ENCODE assay signal across 9 cellular contexts in genomic region chr2:222672068-222672401, GRCh38. TPM values are rescaled to one million over a fixed set of nuclear protein-coding genes. Genes with fewer than 3 reads are reported as not detected.
A peak's percentile ranks its signal among the peaks of the same experiment; 100 is the strongest.
DNase-seq lines count a peak whose midpoint lies in the region; ATAC-seq, FAIRE-seq and TF ChIP-seq lines count a peak whose summit lies in the region.
"Had no signal": no experiment of that assay in that cellular context is flagged by ENCODE, and none has a peak within 500 bp of the region (broad histone marks: within the 10 kb centered on the region; RNA-seq: fewer than 3 reads in every experiment).

No MANE protein-coding gene starts in this region.

- no peak for DNase-seq in cardiac muscle cell (ENCODE audit: low read depth in 1 of 2, low spot score in 1 of 2)
- DNase-seq in cardiac septum (ENCODE audit: low spot score): no peak
- no peak for DNase-seq in endothelial cell of umbilical vein (ENCODE audit: low read depth, low spot score)
- DNase-seq in upper lobe of right lung: no peak
- no peak for DNase-seq in NCI-H1694 (lab: John Stamatoyannopoulos, UW)
- DNase-seq in D341Med (ENCODE audit: low spot score): no peak
- no peak for DNase-seq in GM10248 (ENCODE audit: extremely low spot score)

- BruUV-seq in endothelial cell of umbilical vein (replicated peaks; lab: Mats Ljungman, UMichigan): no TSS peak

- H3K9me3 ChIP-seq in cardiac muscle cell (ENCODE audit: low read depth): no peaks in the 10 kb centered on the region
- no peaks in the 10 kb centered on the region for H3K9me3 ChIP-seq in endothelial cell of umbilical vein (replicated peaks; ENCODE audit: control insufficient read depth, insufficient read depth, low read length)
- H3K9me3 ChIP-seq in mucosa of stomach (ENCODE audit: control insufficient read depth, low read length): no peaks in the 10 kb centered on the region
- H3K9me3 ChIP-seq in upper lobe of right lung: no peaks in the 10 kb centered on the region

- TF ChIP-seq CTCF in cardiac muscle cell (IDR thresholded peaks at IDR 0.05; ENCODE audit: low read depth, low read length) (no peak), endothelial cell of umbilical vein (IDR thresholded peaks at IDR 0.05; ENCODE audit: extremely low read depth in 1 of 2, insufficient read depth in 1 of 2, low read depth in 1 of 2, low read length in 2 of 2) (no peak), upper lobe of right lung (IDR thresholded peaks at IDR 0.05) (no peak), GM10248 (IDR thresholded peaks at IDR 0.05; ENCODE audit: control extremely low read depth, extremely low read depth, low read depth, missing control alignments) (no peak)

- FAIRE-seq in endothelial cell of umbilical vein (lab: Jason Lieb, UNC): no peak

- H3K9ac ChIP-seq in endothelial cell of umbilical vein (replicated peaks; ENCODE audit: extremely low read depth, insufficient read depth, low read length) (no peak overlapping the region), mucosa of stomach (ENCODE audit: low read length) (peak overlapping the region; percentile 33)

- H3K36me3 ChIP-seq in cardiac muscle cell (no peaks in the 10 kb centered on the region), endothelial cell of umbilical vein (ENCODE audit: control insufficient read depth in 2 of 2, extremely low read depth in 1 of 2, insufficient read depth in 2 of 2, low read length in 2 of 2) (no peaks in the 10 kb centered on the region), mucosa of stomach (ENCODE audit: control insufficient read depth, insufficient read depth, low read length) (no peaks in the 10 kb centered on the region), upper lobe of right lung (no peaks in the 10 kb centered on the region)
- H3K36me3 ChIP-seq: SJSA1 had no signal

- intact Hi-C loops in cardiac septum (cut with DNase I) (no loop called here), endothelial cell of umbilical vein (cut with micrococcal nuclease) (no loop called here), upper lobe of right lung (cut with DNase I) (no loop called here)

- POLR2A ChIA-PET in endothelial cell of umbilical vein (lab: Charles Lee) (no interaction called here), GM10248 (lab: Yijun Ruan, JAX) (no interaction called here)

- no peak overlapping the region for H3K27ac ChIP-seq in cardiac muscle cell
- H3K27ac ChIP-seq in endothelial cell of umbilical vein (ENCODE audit: insufficient read depth, low read depth, low read length): no peak overlapping the region
- peak overlapping the region; percentile 47 for H3K27ac ChIP-seq in upper lobe of right lung
- H3K27ac ChIP-seq: SJSA1 had no signal

- no peak for ATAC-seq in upper lobe of right lung

- H3K4me2 ChIP-seq in endothelial cell of umbilical vein (ENCODE audit: insufficient read depth, low read length): peak overlapping the region; percentile 66

- H3K4me1 ChIP-seq in cardiac muscle cell (ENCODE audit: low read depth): no peaks in the 10 kb centered on the region
- peaks cover 4% of the 10 kb centered on the region for H3K4me1 ChIP-seq in endothelial cell of umbilical vein (ENCODE audit: control insufficient read depth, extremely low read depth, insufficient read depth, low read length)
- H3K4me1 ChIP-seq in mucosa of stomach (ENCODE audit: control insufficient read depth, insufficient read depth, low read length): peaks cover 6% of the 10 kb centered on the region
- H3K4me1 ChIP-seq in upper lobe of right lung: peaks cover 14% of the 10 kb centered on the region

- H3K27me3 ChIP-seq in cardiac muscle cell (peaks cover 47% of the 10 kb centered on the region), endothelial cell of umbilical vein (ENCODE audit: control insufficient read depth in 2 of 2, insufficient read depth in 2 of 2, low read length in 2 of 2) (peaks cover 26 to 28% of the 10 kb centered on the region in 2 experiments), mucosa of stomach (ENCODE audit: control insufficient read depth, insufficient read depth, low read length) (peaks cover 6% of the 10 kb centered on the region), upper lobe of right lung (peaks cover 21% of the 10 kb centered on the region)

- CTCF ChIA-PET in endothelial cell of umbilical vein (lab: Charles Lee) (interaction anchor here (1.3 to 1.4 kb wide), 2 partner anchors 19 to 231 kb away, joined by 3 to 6 read pairs; no protein-coding TSS in a partner anchor), GM10248 (lab: Yijun Ruan, JAX) (interaction anchor here (1.8 to 2.6 kb wide), 3 partner anchors 11 to 37 kb away, joined by 4 to 12 read pairs (median 6); no protein-coding TSS in a partner anchor)

- dilution Hi-C loops in endothelial cell of umbilical vein (cut with MboI; ENCODE audit: extremely low pct_ligation_motif_present, low sequenced_read_pairs): no loop called here

- no peak for TF ChIP-seq POLR2A in endothelial cell of umbilical vein (IDR thresholded peaks at IDR 0.05; ENCODE audit: low read depth, low read length)

- H3K4me3 ChIP-seq in cardiac muscle cell (peak overlapping the region; percentile 32), endothelial cell of umbilical vein (replicated peaks in 1 of 3; ENCODE audit: insufficient read depth in 1 of 3, low read depth in 1 of 3, low read length in 3 of 3) (peak overlapping the region in 1 of 3 experiments; percentile 27), mucosa of stomach (ENCODE audit: low read length) (no peak overlapping the region), upper lobe of right lung (peak overlapping the region; percentile 49)
- H3K4me3 ChIP-seq: SJSA1 had no signal

- H4K20me1 ChIP-seq in endothelial cell of umbilical vein (replicated peaks; ENCODE audit: control insufficient read depth, extremely low read depth, insufficient read depth, low read length): no peaks in the 10 kb centered on the region

- H3K79me2 ChIP-seq in endothelial cell of umbilical vein (ENCODE audit: control insufficient read depth, insufficient read depth, low read length): no peaks in the 10 kb centered on the region

- H2AFZ ChIP-seq in endothelial cell of umbilical vein (ENCODE audit: low read depth, low read length): peak overlapping the region; percentile 71

- H3K9me1 ChIP-seq in endothelial cell of umbilical vein (replicated peaks; ENCODE audit: control insufficient read depth, extremely low read depth, insufficient read depth, low read length): no peaks in the 10 kb centered on the region

TF ChIP-seq in endothelial cell of umbilical vein, 7 proteins besides CTCF, POLR2A, EP300 and RAD21:
- TF ChIP-seq MYC (IDR thresholded peaks at IDR 0.05; ENCODE audit: low read depth, low read length): no peak

RNA-seq across cellular contexts. Expression of gene MOGAT1, which starts 0.6 kb away (rescaled TPM):
- not detected in 2 replicates for total RNA-seq in cardiac muscle cell
- 0.34 TPM in 1 of 2 replicates, not detected in the other for polyA plus RNA-seq in cardiac muscle cell
- total RNA-seq in cardiac septum: 0.24 TPM
- not detected in 2 replicates for total RNA-seq in endothelial cell of umbilical vein
- polyA plus RNA-seq in endothelial cell of umbilical vein: not detected in 2 replicates
- not detected in 2 replicates for polyA plus RNA-seq in endothelial cell of umbilical vein (2011; cell fraction: cytosol; rRNA removed)
- not detected in 2 replicates for polyA plus RNA-seq in endothelial cell of umbilical vein (2011; cell fraction: nucleus; rRNA removed)
- polyA plus RNA-seq in endothelial cell of umbilical vein (2012): not detected in 2 replicates
- not detected in 2 replicates for polyA minus RNA-seq in endothelial cell of umbilical vein
- polyA minus RNA-seq in endothelial cell of umbilical vein (2011; cell fraction: cytosol; rRNA and poly(A)+ RNA removed): not detected
- polyA minus RNA-seq in endothelial cell of umbilical vein (2011; cell fraction: nucleus; rRNA and poly(A)+ RNA removed): not detected in 2 replicates
- total RNA-seq in upper lobe of right lung: 2.2 TPM
- total RNA-seq: SJSA1 had no signal

RNA-seq across cellular contexts. Expression of gene FARSB, which starts 16.1 kb away (rescaled TPM):
- total RNA-seq in cardiac muscle cell (10.6 and 12.0 TPM in 2 replicates), cardiac septum (17.8 TPM), endothelial cell of umbilical vein (27.2 and 29.4 TPM in 2 replicates), upper lobe of right lung (12.0 TPM)
- polyA plus RNA-seq in cardiac muscle cell (26.7 and 32.5 TPM in 2 replicates), endothelial cell of umbilical vein (11.8 and 12.7 TPM in 2 replicates)
- 23.0 and 26.3 TPM in 2 replicates for polyA plus RNA-seq in endothelial cell of umbilical vein (2011; cell fraction: cytosol; rRNA removed)
- 18.2 and 22.5 TPM in 2 replicates for polyA plus RNA-seq in endothelial cell of umbilical vein (2011; cell fraction: nucleus; rRNA removed)
- 28.8 and 48.4 TPM in 2 replicates for polyA plus RNA-seq in endothelial cell of umbilical vein (2012)
- polyA minus RNA-seq in endothelial cell of umbilical vein: 15.9 and 18.2 TPM in 2 replicates
- 13.1 TPM for polyA minus RNA-seq in endothelial cell of umbilical vein (2011; cell fraction: cytosol; rRNA and poly(A)+ RNA removed)
- polyA minus RNA-seq in endothelial cell of umbilical vein (2011; cell fraction: nucleus; rRNA and poly(A)+ RNA removed): 16.2 and 26.4 TPM in 2 replicates
